ENCODE assay signal across 3 cellular contexts in genomic region chr1:226202666-226203065, GRCh38. TPM values are rescaled to one million over a fixed set of nuclear protein-coding genes. Genes with fewer than 3 reads are reported as not detected.
"Had no signal": no experiment of that assay in that cellular context is flagged by ENCODE, and none has a peak within 500 bp of the region (broad histone marks: within the 10 kb centered on the region; RNA-seq: fewer than 3 reads in every experiment).

No MANE protein-coding gene starts in this region.

RNA-seq across cellular contexts. Expression of gene MIXL1, which starts 20.8 kb away (rescaled TPM):
- total RNA-seq: GM23248, HT-29, IMR-90 had no signal
- polyA plus RNA-seq: GM23248, IMR-90 had no signal
